Comparison of ENCODE assay signal across 1 cellular context in the genomic region with DNA sequence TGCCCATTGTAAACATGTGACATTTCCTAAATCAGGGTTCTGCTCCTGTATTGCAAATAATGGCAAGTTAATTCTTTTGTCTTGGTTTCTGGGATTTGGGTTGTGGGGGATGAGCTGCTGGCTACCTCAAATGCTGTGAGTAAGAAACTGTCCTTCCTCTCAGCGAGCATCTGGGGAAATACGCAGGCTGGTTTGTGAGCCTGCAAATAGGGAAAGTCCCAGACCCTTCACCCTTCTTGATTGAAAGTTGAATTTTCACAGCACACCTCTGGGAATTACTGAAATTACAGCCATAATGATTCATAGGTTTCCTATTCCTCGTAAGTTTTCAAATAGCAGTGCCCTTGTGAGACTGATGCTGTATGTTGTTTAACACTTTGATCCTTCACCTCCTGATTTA.
TF ChIP-seq lines count a peak whose summit lies in the region.

No MANE protein-coding gene starts in this region.

TF ChIP-seq in GM23338, 12 proteins besides CTCF, POLR2A, EP300 and RAD21 (continued from another document):
- TF ChIP-seq, protein P1, sequence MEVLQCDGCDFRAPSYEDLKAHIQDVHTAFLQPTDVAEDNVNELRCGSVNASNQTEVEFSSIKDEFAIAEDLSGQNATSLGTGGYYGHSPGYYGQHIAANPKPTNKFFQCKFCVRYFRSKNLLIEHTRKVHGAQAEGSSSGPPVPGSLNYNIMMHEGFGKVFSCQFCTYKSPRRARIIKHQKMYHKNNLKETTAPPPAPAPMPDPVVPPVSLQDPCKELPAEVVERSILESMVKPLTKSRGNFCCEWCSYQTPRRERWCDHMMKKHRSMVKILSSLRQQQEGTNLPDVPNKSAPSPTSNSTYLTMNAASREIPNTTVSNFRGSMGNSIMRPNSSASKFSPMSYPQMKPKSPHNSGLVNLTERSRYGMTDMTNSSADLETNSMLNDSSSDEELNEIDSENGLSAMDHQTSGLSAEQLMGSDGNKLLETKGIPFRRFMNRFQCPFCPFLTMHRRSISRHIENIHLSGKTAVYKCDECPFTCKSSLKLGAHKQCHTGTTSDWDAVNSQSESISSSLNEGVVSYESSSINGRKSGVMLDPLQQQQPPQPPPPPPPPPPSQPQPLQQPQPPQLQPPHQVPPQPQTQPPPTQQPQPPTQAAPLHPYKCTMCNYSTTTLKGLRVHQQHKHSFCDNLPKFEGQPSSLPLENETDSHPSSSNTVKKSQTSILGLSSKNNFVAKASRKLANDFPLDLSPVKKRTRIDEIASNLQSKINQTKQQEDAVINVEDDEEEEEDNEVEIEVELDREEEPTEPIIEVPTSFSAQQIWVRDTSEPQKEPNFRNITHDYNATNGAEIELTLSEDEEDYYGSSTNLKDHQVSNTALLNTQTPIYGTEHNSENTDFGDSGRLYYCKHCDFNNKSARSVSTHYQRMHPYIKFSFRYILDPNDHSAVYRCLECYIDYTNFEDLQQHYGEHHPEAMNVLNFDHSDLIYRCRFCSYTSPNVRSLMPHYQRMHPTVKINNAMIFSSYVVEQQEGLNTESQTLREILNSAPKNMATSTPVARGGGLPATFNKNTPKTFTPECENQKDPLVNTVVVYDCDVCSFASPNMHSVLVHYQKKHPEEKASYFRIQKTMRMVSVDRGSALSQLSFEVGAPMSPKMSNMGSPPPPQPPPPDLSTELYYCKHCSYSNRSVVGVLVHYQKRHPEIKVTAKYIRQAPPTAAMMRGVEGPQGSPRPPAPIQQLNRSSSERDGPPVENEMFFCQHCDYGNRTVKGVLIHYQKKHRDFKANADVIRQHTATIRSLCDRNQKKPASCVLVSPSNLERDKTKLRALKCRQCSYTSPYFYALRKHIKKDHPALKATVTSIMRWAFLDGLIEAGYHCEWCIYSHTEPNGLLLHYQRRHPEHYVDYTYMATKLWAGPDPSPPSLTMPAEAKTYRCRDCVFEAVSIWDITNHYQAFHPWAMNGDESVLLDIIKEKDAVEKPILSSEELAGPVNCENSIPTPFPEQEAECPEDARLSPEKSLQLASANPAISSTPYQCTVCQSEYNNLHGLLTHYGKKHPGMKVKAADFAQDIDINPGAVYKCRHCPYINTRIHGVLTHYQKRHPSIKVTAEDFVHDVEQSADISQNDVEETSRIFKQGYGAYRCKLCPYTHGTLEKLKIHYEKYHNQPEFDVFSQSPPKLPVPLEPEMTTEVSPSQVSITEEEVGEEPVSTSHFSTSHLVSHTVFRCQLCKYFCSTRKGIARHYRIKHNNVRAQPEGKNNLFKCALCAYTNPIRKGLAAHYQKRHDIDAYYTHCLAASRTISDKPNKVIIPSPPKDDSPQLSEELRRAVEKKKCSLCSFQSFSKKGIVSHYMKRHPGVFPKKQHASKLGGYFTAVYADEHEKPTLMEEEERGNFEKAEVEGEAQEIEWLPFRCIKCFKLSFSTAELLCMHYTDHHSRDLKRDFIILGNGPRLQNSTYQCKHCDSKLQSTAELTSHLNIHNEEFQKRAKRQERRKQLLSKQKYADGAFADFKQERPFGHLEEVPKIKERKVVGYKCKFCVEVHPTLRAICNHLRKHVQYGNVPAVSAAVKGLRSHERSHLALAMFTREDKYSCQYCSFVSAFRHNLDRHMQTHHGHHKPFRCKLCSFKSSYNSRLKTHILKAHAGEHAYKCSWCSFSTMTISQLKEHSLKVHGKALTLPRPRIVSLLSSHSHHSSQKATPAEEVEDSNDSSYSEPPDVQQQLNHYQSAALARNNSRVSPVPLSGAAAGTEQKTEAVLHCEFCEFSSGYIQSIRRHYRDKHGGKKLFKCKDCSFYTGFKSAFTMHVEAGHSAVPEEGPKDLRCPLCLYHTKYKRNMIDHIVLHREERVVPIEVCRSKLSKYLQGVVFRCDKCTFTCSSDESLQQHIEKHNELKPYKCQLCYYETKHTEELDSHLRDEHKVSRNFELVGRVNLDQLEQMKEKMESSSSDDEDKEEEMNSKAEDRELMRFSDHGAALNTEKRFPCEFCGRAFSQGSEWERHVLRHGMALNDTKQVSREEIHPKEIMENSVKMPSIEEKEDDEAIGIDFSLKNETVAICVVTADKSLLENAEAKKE (CRISPR knock-in tag; IDR thresholded peaks at IDR 0.05), result no peak
- no peak for TF ChIP-seq EZH2phosphoT487 (IDR thresholded peaks at IDR 0.05; ENCODE audit: unreplicated experiment)
- no peak for TF ChIP-seq JUNB (IDR thresholded peaks at IDR 0.05; ENCODE audit: unreplicated experiment)
- TF ChIP-seq POLR2AphosphoS5 (IDR thresholded peaks at IDR 0.05; ENCODE audit: low read depth), result no peak
- no peak for TF ChIP-seq STAT1 (IDR thresholded peaks at IDR 0.05; ENCODE audit: unreplicated experiment)
- TF ChIP-seq, protein P2, sequence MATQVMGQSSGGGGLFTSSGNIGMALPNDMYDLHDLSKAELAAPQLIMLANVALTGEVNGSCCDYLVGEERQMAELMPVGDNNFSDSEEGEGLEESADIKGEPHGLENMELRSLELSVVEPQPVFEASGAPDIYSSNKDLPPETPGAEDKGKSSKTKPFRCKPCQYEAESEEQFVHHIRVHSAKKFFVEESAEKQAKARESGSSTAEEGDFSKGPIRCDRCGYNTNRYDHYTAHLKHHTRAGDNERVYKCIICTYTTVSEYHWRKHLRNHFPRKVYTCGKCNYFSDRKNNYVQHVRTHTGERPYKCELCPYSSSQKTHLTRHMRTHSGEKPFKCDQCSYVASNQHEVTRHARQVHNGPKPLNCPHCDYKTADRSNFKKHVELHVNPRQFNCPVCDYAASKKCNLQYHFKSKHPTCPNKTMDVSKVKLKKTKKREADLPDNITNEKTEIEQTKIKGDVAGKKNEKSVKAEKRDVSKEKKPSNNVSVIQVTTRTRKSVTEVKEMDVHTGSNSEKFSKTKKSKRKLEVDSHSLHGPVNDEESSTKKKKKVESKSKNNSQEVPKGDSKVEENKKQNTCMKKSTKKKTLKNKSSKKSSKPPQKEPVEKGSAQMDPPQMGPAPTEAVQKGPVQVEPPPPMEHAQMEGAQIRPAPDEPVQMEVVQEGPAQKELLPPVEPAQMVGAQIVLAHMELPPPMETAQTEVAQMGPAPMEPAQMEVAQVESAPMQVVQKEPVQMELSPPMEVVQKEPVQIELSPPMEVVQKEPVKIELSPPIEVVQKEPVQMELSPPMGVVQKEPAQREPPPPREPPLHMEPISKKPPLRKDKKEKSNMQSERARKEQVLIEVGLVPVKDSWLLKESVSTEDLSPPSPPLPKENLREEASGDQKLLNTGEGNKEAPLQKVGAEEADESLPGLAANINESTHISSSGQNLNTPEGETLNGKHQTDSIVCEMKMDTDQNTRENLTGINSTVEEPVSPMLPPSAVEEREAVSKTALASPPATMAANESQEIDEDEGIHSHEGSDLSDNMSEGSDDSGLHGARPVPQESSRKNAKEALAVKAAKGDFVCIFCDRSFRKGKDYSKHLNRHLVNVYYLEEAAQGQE (IDR thresholded peaks at IDR 0.05; ENCODE audit: unreplicated experiment), result no peak
- TF ChIP-seq ZNF114 (CRISPR knock-in tag; IDR thresholded peaks at IDR 0.05), result no peak
- TF ChIP-seq, protein P3, sequence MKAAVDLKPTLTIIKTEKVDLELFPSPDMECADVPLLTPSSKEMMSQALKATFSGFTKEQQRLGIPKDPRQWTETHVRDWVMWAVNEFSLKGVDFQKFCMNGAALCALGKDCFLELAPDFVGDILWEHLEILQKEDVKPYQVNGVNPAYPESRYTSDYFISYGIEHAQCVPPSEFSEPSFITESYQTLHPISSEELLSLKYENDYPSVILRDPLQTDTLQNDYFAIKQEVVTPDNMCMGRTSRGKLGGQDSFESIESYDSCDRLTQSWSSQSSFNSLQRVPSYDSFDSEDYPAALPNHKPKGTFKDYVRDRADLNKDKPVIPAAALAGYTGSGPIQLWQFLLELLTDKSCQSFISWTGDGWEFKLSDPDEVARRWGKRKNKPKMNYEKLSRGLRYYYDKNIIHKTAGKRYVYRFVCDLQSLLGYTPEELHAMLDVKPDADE (IDR thresholded peaks at IDR 0.05), result no peak
- no peak for TF ChIP-seq ZNF331 (CRISPR knock-in tag; IDR thresholded peaks at IDR 0.05; ENCODE audit: low read depth)
